Comparison of ENCODE assay signal across 4 cellular contexts in the genomic region with DNA sequence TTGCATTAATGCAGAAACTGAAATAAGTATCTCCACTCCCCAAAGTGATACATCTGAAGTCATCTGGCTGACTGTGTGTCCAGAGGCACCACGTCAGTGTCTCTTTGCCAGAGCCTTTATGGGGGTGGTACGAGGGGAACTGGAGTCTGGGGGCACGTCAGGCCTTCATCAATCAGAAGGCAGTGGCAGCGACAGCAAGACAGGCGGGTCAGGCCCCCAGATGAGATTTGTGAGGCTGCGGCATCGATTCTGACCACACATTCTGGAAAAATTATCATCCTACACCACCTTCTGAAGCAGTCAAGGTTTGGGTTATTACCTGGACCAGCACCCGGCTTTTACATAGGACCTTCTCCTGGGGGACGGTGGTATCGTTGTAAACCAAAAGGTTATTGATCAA.
"Had no signal": no experiment of that assay in that cellular context is flagged by ENCODE, and none has a peak within 500 bp of the region (broad histone marks: within the 10 kb centered on the region; RNA-seq: fewer than 3 reads in every experiment).

No MANE protein-coding gene starts in this region.

- H3K4me2 ChIP-seq: GM23338 had no signal

- DNase-seq: H9, HCEC 1CT, IMR-90 had no signal

- H2AFZ ChIP-seq: GM23338 had no signal

- H3K27ac Mint-ChIP-seq: GM23338 had no signal

- H3K4me3 Mint-ChIP-seq: GM23338, H9 had no signal

- ATAC-seq: GM23338 had no signal

- H3K4me3 ChIP-seq: GM23338 had no signal

- H3K9me3 Mint-ChIP-seq: GM23338, H9 had no signal
